In genomic region chr5:115262066-115262404, GRCh38 we compare ENCODE assay signal across 8 cellular contexts. TPM values are rescaled to one million over a fixed set of nuclear protein-coding genes. Genes with fewer than 3 reads are reported as not detected.
A peak's percentile ranks its signal among the peaks of the same experiment; 100 is the strongest.
DNase-seq lines count a peak whose midpoint lies in the region; ATAC-seq and TF ChIP-seq lines count a peak whose summit lies in the region.

No MANE protein-coding gene starts in this region.

- ATAC-seq in GM18511 (IDR thresholded peaks at IDR 0.05; ENCODE audit: unreplicated experiment) (peak; percentile 54), HG02943 (IDR thresholded peaks at IDR 0.05; ENCODE audit: low read depth, unreplicated experiment) (peak; percentile 42), naive B cell (ENCODE audit: low read depth in 2 of 2) (peak; percentile 23 to 27)

- peak; percentile 19 for DNase-seq in A172 (ENCODE audit: low spot score)
- peak; percentile 56 for DNase-seq in RKO (ENCODE audit: low spot score)
- peak; percentile 45 for DNase-seq in epithelial cell of esophagus (ENCODE audit: low read depth)
- DNase-seq in naive B cell, result no peak
- no peak for DNase-seq in DMS114 treated with DMSO at 0.1 percent for 48 hours (lab: John Stamatoyannopoulos, UW; ENCODE audit: unreplicated experiment)
- no peak for DNase-seq in posterior cingulate gyrus

- intact Hi-C loops in posterior cingulate gyrus (cut with DNase I), result no loop called here

- no peaks in the 10 kb centered on the region for H3K36me3 Mint-ChIP-seq in naive B cell

- peak overlapping the region; percentile 58 to 98 (median 97) for H3K27ac Mint-ChIP-seq in naive B cell

- H3K9me3 Mint-ChIP-seq in naive B cell, result no peaks in the 10 kb centered on the region

- H3K4me3 ChIP-seq in epithelial cell of esophagus (ENCODE audit: low read length), result peak overlapping the region; percentile 77

- no peak for TF ChIP-seq CTCF in epithelial cell of esophagus (IDR thresholded peaks at IDR 0.05; ENCODE audit: insufficient read depth, low read depth, low read length, missing control alignments)

- no peaks in the 10 kb centered on the region for H3K27me3 Mint-ChIP-seq in naive B cell

- H3K4me1 Mint-ChIP-seq in naive B cell, result peaks cover 31 to 67% (median 47%) of the 10 kb centered on the region in 3 donors

- H3K4me3 Mint-ChIP-seq in naive B cell, result peak overlapping the region; percentile 90 to 98 (median 94)

RNA-seq across cellular contexts. Expression of gene PGGT1B, which starts 0.6 kb away (rescaled TPM):
- 10.5 and 11.9 TPM in 2 replicates for total RNA-seq in A172 (2014; rRNA removed; shearing (Covaris generic))
- polyA plus RNA-seq in naive B cell (ENCODE audit: low read depth in 6 of 6), result 10 to 100 TPM; 23.2 to 56.5 (median 34.4) TPM

RNA-seq across cellular contexts. Expression of gene CCDC112, which starts 34.4 kb away (rescaled TPM):
- 18.0 and 23.3 TPM in 2 replicates for total RNA-seq in A172 (2014; rRNA removed; shearing (Covaris generic))
- 10 to 100 TPM in 5 of 6 donors, 1 to 10 TPM in 1; 7.2 to 17.2 (median 11.4) TPM for polyA plus RNA-seq in naive B cell (ENCODE audit: low read depth in 6 of 6)

Comparison
In these comparisons a context has a peak if more than half of its experiments do, and no peak if none do; other contexts are left out.
1. DNase-seq: peak in A172 (single experiment), RKO (single experiment) and epithelial cell of esophagus (single experiment); none in naive B cell (single experiment), DMS114 treated with DMSO at 0.1 percent for 48 hours (single experiment) and posterior cingulate gyrus (0 of 10).
2. Peak in every context shown above with its lines, with median percentiles within 50 percentile points of each other: ATAC-seq.